Comparison of ENCODE assay signal across 8 cellular contexts in the genomic region with DNA sequence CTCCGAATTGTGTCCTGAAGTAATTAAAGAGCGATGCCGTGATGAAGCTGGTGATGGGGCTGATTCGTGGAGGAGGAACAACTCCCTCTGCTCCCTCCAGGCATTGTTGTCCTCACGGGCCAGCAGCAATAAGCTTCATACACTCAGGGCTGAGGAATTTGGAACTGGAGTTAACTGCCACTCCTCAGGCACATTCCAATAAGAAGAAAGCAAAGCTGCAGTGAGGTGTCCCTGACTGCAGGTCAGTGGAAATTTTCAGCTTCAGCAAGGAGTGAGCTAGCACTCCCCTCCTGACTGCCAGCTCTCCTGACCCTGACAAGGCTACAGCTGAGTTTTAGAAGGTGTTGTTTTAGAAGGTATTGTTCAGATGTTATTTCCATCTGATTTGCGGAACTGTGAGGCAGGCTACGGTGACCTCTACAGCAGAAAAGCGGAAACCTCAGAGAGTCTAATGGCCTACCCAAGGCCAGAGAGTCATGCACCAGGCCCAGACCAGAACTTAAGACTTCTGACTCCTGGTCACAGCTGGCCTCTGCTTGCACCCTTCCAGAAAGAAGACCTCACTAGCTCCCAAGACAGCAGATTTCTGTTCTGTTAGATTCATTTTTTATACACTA.
DNase-seq lines count a peak whose midpoint lies in the region; ATAC-seq, FAIRE-seq and TF ChIP-seq lines count a peak whose summit lies in the region.

No MANE protein-coding gene starts in this region.

- H3K4me3 ChIP-seq in GM23248 (peak overlapping the region; percentile 59), K562 (no peak overlapping the region), right cardiac atrium (ENCODE audit: low read length) (no peak overlapping the region), sigmoid colon (peak overlapping the region in 1 of 4 donors; percentile 4)

- H4K20me1 ChIP-seq in GM23248 (ENCODE audit: insufficient read depth) (no peaks in the 10 kb centered on the region), K562 (replicated peaks; ENCODE audit: control insufficient read depth, insufficient read depth, low read length) (no peaks in the 10 kb centered on the region)

- CTCF ChIA-PET in K562 (lab: Yijun Ruan, JAX; ENCODE audit: low intra/inter-chr PET ratio) = no interaction called here

- in situ Hi-C loops in GM23248 (cut with MboI) (no loop called here), K562 (cut with MboI) (no loop called here)

- DNase-seq in GM23248 (peak; percentile 95), K562 (ENCODE audit: extremely low read depth in 1 of 4, low spot score in 3 of 4) (no peak), right cardiac atrium (no peak), sigmoid colon (peak; percentile 81), HT-29 (ENCODE audit: low spot score) (no peak), NCI-H2227 treated with DMSO at 0.1 percent for 48 hours (lab: John Stamatoyannopoulos, UW) (no peak), anterior cingulate cortex (lab: John Stamatoyannopoulos, UW) (no peak)
- no peak for DNase-seq in activated T-helper 1 cell treated with anti-CD3 and anti-CD28 coated beads, Interleukin-12 subunit alpha, Interleukin-12 subunit beta, Interleukin-2, Interleukin-4 antibody, amounts not matched to agents 30 ng/mL and 10 ng/mL and 1 ng/mL, durations not matched to agents 14 hours and 24 hours and 36 hours (ENCODE audit: low spot score)

- no peak overlapping the region for H3K4me3 Mint-ChIP-seq in activated T-helper 1 cell treated with anti-CD3 and anti-CD28 coated beads, Interleukin-12 subunit alpha, Interleukin-12 subunit beta, Interleukin-2, Interleukin-4 antibody, amounts not matched to agents 30 ng/mL and 10 ng/mL and 1 ng/mL, durations not matched to agents 14 hours and 24 hours and 36 hours

- peak overlapping the region; percentile 53 for H2AFZ ChIP-seq in GM23248
- H2AFZ ChIP-seq in K562 (ENCODE audit: low read depth, low read length) = peak overlapping the region; percentile 18

- no peak overlapping the region for H3K27ac Mint-ChIP-seq in activated T-helper 1 cell treated with anti-CD3 and anti-CD28 coated beads, Interleukin-12 subunit alpha, Interleukin-12 subunit beta, Interleukin-2, Interleukin-4 antibody, amounts not matched to agents 30 ng/mL and 10 ng/mL and 1 ng/mL, durations not matched to agents 14 hours and 24 hours and 36 hours

- FAIRE-seq in K562 (lab: Jason Lieb, UNC) = no peak

- no peak for TF ChIP-seq EP300 in K562 (IDR thresholded peaks at IDR 0.05; ENCODE audit: low read length)
- peak in 1 of 4 donors; percentile 48 for TF ChIP-seq EP300 in sigmoid colon (IDR thresholded peaks at IDR 0.05)

- no peaks in the 10 kb centered on the region for H3K9me2 ChIP-seq in GM23248 (ENCODE audit: insufficient read depth)

- intact Hi-C loops in K562 (cut with micrococcal nuclease) = loop anchor here (10.0 kb wide), 2 partner anchors 122 to 182 kb away; no protein-coding TSS in a partner anchor
- intact Hi-C loops in right cardiac atrium (cut with DNase I) = no loop called here
- intact Hi-C loops in sigmoid colon (cut with DNase I) = loop anchor here (5.0 kb wide), 1 partner anchor 145 kb away; no protein-coding TSS in a partner anchor
- intact Hi-C loops in activated T-helper 1 cell treated with anti-CD3 and anti-CD28 coated beads, Interleukin-12 subunit alpha, Interleukin-12 subunit beta, Interleukin-2, Interleukin-4 antibody, amounts not matched to agents 30 ng/mL and 10 ng/mL and 1 ng/mL, durations not matched to agents 14 hours and 24 hours and 36 hours (cut with micrococcal nuclease) = no loop called here

- no TSS peak for BruUV-seq in K562 (replicated peaks; lab: Mats Ljungman, UMichigan)

- ATAC-seq in K562 = no peak
- ATAC-seq in right cardiac atrium = peak; percentile 82 to 89

- H3K4me1 Mint-ChIP-seq in activated T-helper 1 cell treated with anti-CD3 and anti-CD28 coated beads, Interleukin-12 subunit alpha, Interleukin-12 subunit beta, Interleukin-2, Interleukin-4 antibody, amounts not matched to agents 30 ng/mL and 10 ng/mL and 1 ng/mL, durations not matched to agents 14 hours and 24 hours and 36 hours (ENCODE audit: low read depth) = peaks cover 35% of the 10 kb centered on the region

- H3K27me3 ChIP-seq in GM23248 (replicated peaks; ENCODE audit: insufficient read depth) (no peaks in the 10 kb centered on the region), K562 (ENCODE audit: control insufficient read depth in 2 of 2, insufficient read depth in 2 of 2, low read length in 2 of 2) (no peaks in the 10 kb centered on the region), right cardiac atrium (ENCODE audit: control insufficient read depth, insufficient read depth) (no peaks in the 10 kb centered on the region), sigmoid colon (no peaks in the 10 kb centered on the region)

- no peaks in the 10 kb centered on the region for H3K9me3 ChIP-seq in GM23248 (ENCODE audit: low read depth)
- no peaks in the 10 kb centered on the region for H3K9me3 ChIP-seq in K562 (replicated peaks; ENCODE audit: control insufficient read depth, insufficient read depth, low read depth, low read length)
- H3K9me3 ChIP-seq in right cardiac atrium (ENCODE audit: control insufficient read depth, low read length) = no peaks in the 10 kb centered on the region
- H3K9me3 ChIP-seq in sigmoid colon = no peaks in the 10 kb centered on the region

- H3K9me3 Mint-ChIP-seq in activated T-helper 1 cell treated with anti-CD3 and anti-CD28 coated beads, Interleukin-12 subunit alpha, Interleukin-12 subunit beta, Interleukin-2, Interleukin-4 antibody, amounts not matched to agents 30 ng/mL and 10 ng/mL and 1 ng/mL, durations not matched to agents 14 hours and 24 hours and 36 hours = peaks cover 16% of the 10 kb centered on the region

- no peaks in the 10 kb centered on the region for H3K9me1 ChIP-seq in K562 (ENCODE audit: control insufficient read depth, insufficient read depth, low read length)

- TF ChIP-seq POLR2A in K562 (conservative IDR thresholded peaks at IDR 0.05) (no peak), sigmoid colon (IDR thresholded peaks at IDR 0.05) (no peak)

- H3K36me3 ChIP-seq in GM23248 (ENCODE audit: low read depth) (no peaks in the 10 kb centered on the region; the same call in 1 of the 2 replicates), K562 (ENCODE audit: control insufficient read depth, insufficient read depth, low read length) (peaks cover 34% of the 10 kb centered on the region; the same call in 2 of the 3 replicates), sigmoid colon (peaks cover 0 to 9% (median 2%) of the 10 kb centered on the region in 4 donors)

- WGBS in GM23248 (ENCODE audit: low coverage in 1 of 2, low lambda C conversion rate in 2 of 2, missing lambda C conversion rate in 2 of 2), 2 experiments = 35 to 36% methylated on average over 8 of the region's 8 CpGs
- WGBS in K562 (ENCODE audit: insufficient coverage, low coverage, missing lambda C conversion rate) = 68% methylated on average over 8 of the region's 8 CpGs
- WGBS in right cardiac atrium = 54% methylated on average over 8 of the region's 8 CpGs
- 78 to 87% methylated on average over 8 of the region's 8 CpGs for WGBS in sigmoid colon, 2 donors

- TF ChIP-seq CTCF in K562 (IDR thresholded peaks at IDR 0.05 in 2 of 3, conservative IDR thresholded peaks at IDR 0.05 in 1 of 3; ENCODE audit: insufficient read depth in 2 of 3, low read depth in 1 of 3, low read length in 3 of 3) (peak in 1 of 3 experiments; percentile 21; a peak in 1 of 6 replicates), sigmoid colon (IDR thresholded peaks at IDR 0.05) (no peak)

- H3K27ac ChIP-seq in GM23248 (peak overlapping the region; percentile 96), K562 (ENCODE audit: extremely low read depth, low read depth, low read length) (peak overlapping the region; percentile 33; the same call in 2 of the 3 replicates), right cardiac atrium (ENCODE audit: low read length) (peak overlapping the region; percentile 68), sigmoid colon (peak overlapping the region; percentile 76 to 94 (median 88))

- TF ChIP-seq RAD21 in K562 (CRISPR knock-in tag; conservative IDR thresholded peaks at IDR 0.05 in 1 of 2, IDR thresholded peaks at IDR 0.05 in 1 of 2) = peak in 1 of 2 experiments; percentile 37; a peak in 1 of 4 replicates

- peaks cover 45% of the 10 kb centered on the region for H3K36me3 Mint-ChIP-seq in activated T-helper 1 cell treated with anti-CD3 and anti-CD28 coated beads, Interleukin-12 subunit alpha, Interleukin-12 subunit beta, Interleukin-2, Interleukin-4 antibody, amounts not matched to agents 30 ng/mL and 10 ng/mL and 1 ng/mL, durations not matched to agents 14 hours and 24 hours and 36 hours (ENCODE audit: low read depth)

- H3K79me2 ChIP-seq in GM23248 (ENCODE audit: insufficient read depth) (peaks cover 4% of the 10 kb centered on the region; the same call in 1 of the 2 replicates), K562 (ENCODE audit: control insufficient read depth, insufficient read depth, low read length) (no peaks in the 10 kb centered on the region; the same call in 2 of the 3 replicates)

- H3K4me1 ChIP-seq in GM23248 (ENCODE audit: insufficient read depth) (peaks cover 46% of the 10 kb centered on the region), K562 (replicated peaks in 1 of 2; ENCODE audit: control insufficient read depth in 2 of 2, insufficient read depth in 2 of 2, low read length in 2 of 2) (peaks cover 8 to 33% of the 10 kb centered on the region in 2 experiments; a peak in 4 of 5 replicates), right cardiac atrium (ENCODE audit: control insufficient read depth, insufficient read depth, low read length) (peaks cover 11% of the 10 kb centered on the region), sigmoid colon (peaks cover 0 to 74% (median 70%) of the 10 kb centered on the region in 4 donors)

- POLR2A ChIA-PET in K562 (lab: Yijun Ruan, JAX) = interaction anchor here (0.6 to 1.4 kb wide), 6 partner anchors 9 to 33 kb away, joined by 3 to 5 read pairs (median 4); no protein-coding TSS in a partner anchor

- peaks cover 4% of the 10 kb centered on the region for H3K27me3 Mint-ChIP-seq in activated T-helper 1 cell treated with anti-CD3 and anti-CD28 coated beads, Interleukin-12 subunit alpha, Interleukin-12 subunit beta, Interleukin-2, Interleukin-4 antibody, amounts not matched to agents 30 ng/mL and 10 ng/mL and 1 ng/mL, durations not matched to agents 14 hours and 24 hours and 36 hours (ENCODE audit: insufficient read depth)

- peaks cover 46% of the 10 kb centered on the region for H3F3A ChIP-seq in GM23248 (ENCODE audit: insufficient read depth)

- peak overlapping the region; percentile 91 for H3K4me2 ChIP-seq in GM23248 (ENCODE audit: unreplicated experiment)
- H3K4me2 ChIP-seq in K562 (ENCODE audit: insufficient read depth, low read length) = no peak overlapping the region

- H3K9ac ChIP-seq in GM23248 = peak overlapping the region; percentile 77
- H3K9ac ChIP-seq in K562 (ENCODE audit: insufficient read depth in 1 of 2, low read depth in 2 of 2, low read length in 2 of 2) = peak overlapping the region in 1 of 2 experiments; percentile 63; a peak in 1 of 4 replicates

TF ChIP-seq in K562, 482 proteins besides CTCF, POLR2A, EP300 and RAD21 (continues in another document):
- TF ChIP-seq RUNX1 (IDR thresholded peaks at IDR 0.05; ENCODE audit: low read depth) (no peak), SNIP1 (IDR thresholded peaks at IDR 0.05; ENCODE audit: low read depth) (no peak)

Comparison
In these comparisons a context has a peak if more than half of its experiments do, and no peak if none do; other contexts are left out.
1. DNase-seq: peak in GM23248 (single experiment) and sigmoid colon (single experiment); none in K562 (0 of 4), right cardiac atrium (0 of 3), HT-29 (single experiment), NCI-H2227 treated with DMSO at 0.1 percent for 48 hours (single experiment), anterior cingulate cortex (0 of 58) and activated T-helper 1 cell treated with anti-CD3 and anti-CD28 coated beads, Interleukin-12 subunit alpha, Interleukin-12 subunit beta, Interleukin-2, Interleukin-4 antibody, amounts not matched to agents 30 ng/mL and 10 ng/mL and 1 ng/mL, durations not matched to agents 14 hours and 24 hours and 36 hours (single experiment).
2. H3K27ac ChIP-seq: peak in every context shown above with its lines; median percentile 96 in GM23248; 88 in sigmoid colon; 68 in right cardiac atrium; 33 in K562.
3. intact Hi-C loops: an anchor here in K562 (10.0 kb wide) and sigmoid colon (5.0 kb wide); none called in right cardiac atrium and activated T-helper 1 cell treated with anti-CD3 and anti-CD28 coated beads, Interleukin-12 subunit alpha, Interleukin-12 subunit beta, Interleukin-2, Interleukin-4 antibody, amounts not matched to agents 30 ng/mL and 10 ng/mL and 1 ng/mL, durations not matched to agents 14 hours and 24 hours and 36 hours.